Comparison of ENCODE assay signal across 8 cellular contexts in genomic region chr3:186534113-186534669, GRCh38. TPM values are rescaled to one million over a fixed set of nuclear protein-coding genes. Genes with fewer than 3 reads are reported as not detected.
DNase-seq lines count a peak whose midpoint lies in the region; ATAC-seq, FAIRE-seq and TF ChIP-seq lines count a peak whose summit lies in the region.

No MANE protein-coding gene starts in this region.

- no peak overlapping the region for H3K4me3 Mint-ChIP-seq in endodermal cell

- DNase-seq in GM12891 (ENCODE audit: insufficient read length, low spot score) (no peak), Kasumi-1 (lab: John Stamatoyannopoulos, UW) (peak; percentile 68 to 81), GM19238 (ENCODE audit: insufficient read length, low spot score) (no peak), HAP-1 (ENCODE audit: low spot score in 2 of 2) (no peak), suprapubic skin (ENCODE audit: low spot score in 2 of 2) (no peak), endodermal cell (no peak)
- DNase-seq in activated naive CD4-positive, alpha-beta T cell treated with anti-CD3 and anti-CD28 coated beads, Interleukin-2, amount 50 U/mL, for 16 hours: peak; percentile 44

- H3K27ac ChIP-seq in suprapubic skin (no peak overlapping the region), endodermal cell (ENCODE audit: low read depth, low read length) (no peak overlapping the region)

- peaks cover 10% of the 10 kb centered on the region for H3K4me1 Mint-ChIP-seq in endodermal cell

- no peak overlapping the region for H3K27ac Mint-ChIP-seq in endodermal cell

- 80% methylated on average over 6 of the region's 6 CpGs for WGBS in suprapubic skin
- WGBS in endodermal cell (ENCODE audit: insufficient coverage in 1 of 2, insufficient read length in 1 of 2), 2 experiments: 93 to 98% methylated on average over 4 to 6 of the region's 6 CpGs

- H3K9ac ChIP-seq in endodermal cell (ENCODE audit: extremely low read depth, low read length, poor library complexity, severe bottlenecking): no peak overlapping the region

- H3K36me3 ChIP-seq in HAP-1 (replicated peaks) (no peaks in the 10 kb centered on the region), suprapubic skin (no peaks in the 10 kb centered on the region), endodermal cell (ENCODE audit: control insufficient read depth, insufficient read depth, low read length) (no peaks in the 10 kb centered on the region)

- H3K27me3 Mint-ChIP-seq in endodermal cell (ENCODE audit: insufficient read depth): no peaks in the 10 kb centered on the region

- ATAC-seq in GM21528 (IDR thresholded peaks at IDR 0.05; ENCODE audit: low FRiP score, unreplicated experiment): peak; percentile 82

- H3K9me3 Mint-ChIP-seq in endodermal cell: no peaks in the 10 kb centered on the region

- H3K36me3 Mint-ChIP-seq in endodermal cell (ENCODE audit: low read depth): no peaks in the 10 kb centered on the region

- in situ Hi-C loops in HAP-1 (cut with MboI; ENCODE audit: low sequenced_read_pairs): no loop called here

- H3K9me3 ChIP-seq in HAP-1: no peaks in the 10 kb centered on the region
- H3K9me3 ChIP-seq in suprapubic skin: no peaks in the 10 kb centered on the region
- H3K9me3 ChIP-seq in endodermal cell (ENCODE audit: control insufficient read depth, low read length): no peaks in the 10 kb centered on the region

- H3K4me3 ChIP-seq in HAP-1: no peak overlapping the region
- no peak overlapping the region for H3K4me3 ChIP-seq in suprapubic skin
- no peak overlapping the region for H3K4me3 ChIP-seq in endodermal cell (ENCODE audit: low read length)

- no peak for TF ChIP-seq POLR2A in GM12891 (IDR thresholded peaks at IDR 0.05; ENCODE audit: low read depth, low read length)
- TF ChIP-seq POLR2A in suprapubic skin (IDR thresholded peaks at IDR 0.05): no peak

- H3K4me1 ChIP-seq in HAP-1 (no peaks in the 10 kb centered on the region), suprapubic skin (no peaks in the 10 kb centered on the region), endodermal cell (ENCODE audit: control insufficient read depth, insufficient read depth, low read length) (peaks cover 6% of the 10 kb centered on the region)

- FAIRE-seq in GM12891 (lab: Jason Lieb, UNC): peak; percentile 87

- no peaks in the 10 kb centered on the region for H3K27me3 ChIP-seq in HAP-1 (ENCODE audit: low read depth)
- H3K27me3 ChIP-seq in suprapubic skin: no peaks in the 10 kb centered on the region
- no peaks in the 10 kb centered on the region for H3K27me3 ChIP-seq in endodermal cell (ENCODE audit: control insufficient read depth, insufficient read depth, low read length, poor library complexity, severe bottlenecking)

- TF ChIP-seq EP300 in suprapubic skin (IDR thresholded peaks at IDR 0.05): no peak

- TF ChIP-seq CTCF in suprapubic skin (IDR thresholded peaks at IDR 0.05) (no peak), endodermal cell (conservative IDR thresholded peaks at IDR 0.05) (no peak)

TF ChIP-seq in GM12891, 5 proteins besides CTCF, POLR2A, EP300 and RAD21:
- TF ChIP-seq PAX5 (IDR thresholded peaks at IDR 0.05; ENCODE audit: insufficient read depth, low read length, severe bottlenecking): no peak
- 0 out of 2 replicates have a peak, but pooled peaks have one; percentile 9 for TF ChIP-seq TAF1 (IDR thresholded peaks at IDR 0.05; ENCODE audit: low read depth, low read length)
- peak; percentile 96 for TF ChIP-seq SPI1 (IDR thresholded peaks at IDR 0.05; ENCODE audit: low read depth, low read length)

RNA-seq across cellular contexts. Expression of gene CRYGS, which starts 10.0 kb away (rescaled TPM):
- polyA plus RNA-seq in GM12891 (2012; ENCODE audit: low read depth, missing spikeins): 2.1 TPM
- total RNA-seq in suprapubic skin (1 to 10 TPM; 2.2 to 6.7 (median 3.6) TPM), endodermal cell (1 to 10 TPM; 2.0 to 2.4 TPM)
- 2.9 TPM for polyA plus RNA-seq in endodermal cell (2013, experiment 1 of 2)
- 2.7 TPM for polyA plus RNA-seq in endodermal cell (2013, experiment 2 of 2)

RNA-seq across cellular contexts. Expression of gene TBCCD1, which starts 32.9 kb away (rescaled TPM):
- 4.4 TPM for polyA plus RNA-seq in GM12891 (2012; ENCODE audit: low read depth, missing spikeins)
- total RNA-seq in suprapubic skin (10 to 100 TPM; 16.6 to 19.8 (median 17.6) TPM), endodermal cell (10 to 100 TPM; 11.9 to 14.0 TPM)
- 18.8 TPM for polyA plus RNA-seq in endodermal cell (2013, experiment 1 of 2)
- polyA plus RNA-seq in endodermal cell (2013, experiment 2 of 2): 20.2 TPM

RNA-seq across cellular contexts. Expression of gene DNAJB11, which starts 36.3 kb away (rescaled TPM):
- 34.4 TPM for polyA plus RNA-seq in GM12891 (2012; ENCODE audit: low read depth, missing spikeins)
- total RNA-seq in suprapubic skin (10 to 100 TPM; 30.3 to 35.9 (median 30.9) TPM), endodermal cell (10 to 100 TPM; 59.8 to 81.5 TPM)
- polyA plus RNA-seq in endodermal cell (2013, experiment 1 of 2): 76.4 TPM
- polyA plus RNA-seq in endodermal cell (2013, experiment 2 of 2): 68.8 TPM

Comparison
In these comparisons a context has a peak if more than half of its experiments do, and no peak if none do; other contexts are left out.
1. DNase-seq: peak in Kasumi-1 (2 of 2) and activated naive CD4-positive, alpha-beta T cell treated with anti-CD3 and anti-CD28 coated beads, Interleukin-2, amount 50 U/mL, for 16 hours (single experiment); none in GM12891 (single experiment), GM19238 (single experiment), HAP-1 (0 of 2), suprapubic skin (0 of 2) and endodermal cell (single experiment).